In the genomic region with DNA sequence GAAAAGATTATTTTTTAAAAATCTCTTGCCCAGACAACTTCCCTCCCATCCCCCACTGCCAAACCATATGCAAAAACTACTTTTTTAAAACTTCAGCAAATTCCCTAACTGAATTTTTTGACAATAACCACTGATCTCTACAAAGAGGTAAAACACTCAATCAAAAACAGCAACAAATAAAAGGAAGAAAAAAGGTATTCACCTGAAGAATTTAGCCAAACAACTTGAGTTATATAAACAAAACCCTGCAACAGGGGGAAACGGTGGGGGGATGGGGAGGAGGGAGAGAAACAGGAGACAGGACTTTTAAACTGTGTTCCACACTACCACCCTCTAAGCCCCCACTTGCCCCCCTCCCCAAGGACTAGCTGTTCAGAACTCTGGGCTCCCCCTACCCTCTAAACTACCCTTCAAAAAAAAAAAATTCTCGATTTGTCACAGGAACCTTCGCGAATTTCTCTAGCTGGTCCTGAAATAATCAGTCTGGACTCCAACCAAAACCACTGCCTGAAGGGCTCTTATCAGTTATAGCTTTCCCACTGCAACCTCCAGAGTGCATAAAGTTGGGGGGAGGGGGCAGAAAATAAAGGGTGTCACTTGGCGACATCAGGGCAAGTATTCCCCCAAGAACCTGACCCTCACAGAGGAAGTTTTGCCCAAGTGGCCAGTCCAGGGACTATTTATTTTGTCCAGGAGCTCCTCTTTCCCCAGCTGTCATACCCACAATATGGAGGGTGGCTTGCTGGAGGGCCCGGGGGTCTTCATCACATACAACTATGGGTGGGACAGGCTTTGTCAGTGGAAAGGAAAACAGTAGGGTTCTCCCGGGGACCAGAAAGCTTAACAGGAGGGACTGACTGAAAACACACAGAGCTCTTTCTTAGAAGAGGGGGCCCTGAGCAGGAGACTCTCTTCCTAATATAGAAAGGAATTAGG, we compare ENCODE assay signal across 8 cellular contexts. TPM values are rescaled to one million over a fixed set of nuclear protein-coding genes. Genes with fewer than 3 reads are reported as not detected.
DNase-seq lines count a peak whose midpoint lies in the region; TF ChIP-seq lines count a peak whose summit lies in the region.

No MANE protein-coding gene starts in this region.

- H3K36me3 ChIP-seq in OCI-LY7 (ENCODE audit: insufficient read depth, low read length), result no peaks in the 10 kb centered on the region
- H3K36me3 ChIP-seq in endocrine pancreas (ENCODE audit: control insufficient read depth, insufficient read depth, low read length), result no peaks in the 10 kb centered on the region
- H3K36me3 ChIP-seq in muscle layer of colon (ENCODE audit: insufficient read depth, low read length), result no peaks in the 10 kb centered on the region

- H3K9me3 ChIP-seq in OCI-LY7 (ENCODE audit: low read length) (no peaks in the 10 kb centered on the region), endocrine pancreas (ENCODE audit: control insufficient read depth, low read length) (no peaks in the 10 kb centered on the region), muscle layer of colon (ENCODE audit: low read length) (no peaks in the 10 kb centered on the region)

- H3K9ac ChIP-seq in endocrine pancreas (ENCODE audit: control insufficient read depth, insufficient read depth, low read length), result peak overlapping the region; percentile 85
- H3K9ac ChIP-seq in muscle layer of colon (ENCODE audit: low read length), result peak overlapping the region; percentile 75

- no peak overlapping the region for H3K27ac Mint-ChIP-seq in glutamatergic neuron (ENCODE audit: unreplicated experiment)

- H3K27ac ChIP-seq in OCI-LY7 (ENCODE audit: low read depth, low read length, poor library complexity, severe bottlenecking) (peak overlapping the region; percentile 82), muscle layer of colon (ENCODE audit: low read depth, low read length) (peak overlapping the region; percentile 83)

- peaks cover 13% of the 10 kb centered on the region for H3K27me3 Mint-ChIP-seq in glutamatergic neuron (ENCODE audit: unreplicated experiment)

- H3K79me2 ChIP-seq in OCI-LY7 (ENCODE audit: insufficient read depth, low read depth, low read length), result peaks cover 60% of the 10 kb centered on the region

- H3K9me3 Mint-ChIP-seq in glutamatergic neuron (ENCODE audit: unreplicated experiment), result peaks cover 14% of the 10 kb centered on the region

- peak; percentile 62 for DNase-seq in NCI-H2107 treated with DMSO at 0.1 percent for 48 hours (lab: John Stamatoyannopoulos, UW; ENCODE audit: unreplicated experiment)
- no peak for DNase-seq in NCI-H2107 (lab: John Stamatoyannopoulos, UW)
- DNase-seq in OCI-LY7 (ENCODE audit: low spot score), result peak; percentile 21
- no peak for DNase-seq in DMS153 treated with DMSO at 0.1 percent for 48 hours (lab: John Stamatoyannopoulos, UW; ENCODE audit: unreplicated experiment)
- DNase-seq in glutamatergic neuron, result no peak
- no peak for DNase-seq in NOMO-1 treated with DMSO at 0.1 percent for 48 hours (lab: John Stamatoyannopoulos, UW; ENCODE audit: unreplicated experiment)

- peak overlapping the region; percentile 97 for H3K4me2 ChIP-seq in OCI-LY7 (ENCODE audit: low read length)

- H3K36me3 Mint-ChIP-seq in glutamatergic neuron (ENCODE audit: unreplicated experiment), result no peaks in the 10 kb centered on the region

- no peaks in the 10 kb centered on the region for H3K27me3 ChIP-seq in endocrine pancreas (ENCODE audit: control insufficient read depth, insufficient read depth, low read length)
- no peaks in the 10 kb centered on the region for H3K27me3 ChIP-seq in muscle layer of colon (ENCODE audit: control insufficient read depth in 1 of 2, insufficient read depth in 2 of 2, low read length in 2 of 2)

- peak overlapping the region; percentile 81 for H3K4me3 ChIP-seq in OCI-LY7 (ENCODE audit: low read depth, low read length, poor library complexity, severe bottlenecking)
- H3K4me3 ChIP-seq in endocrine pancreas (ENCODE audit: control insufficient read depth, insufficient read depth, low read length), result peak overlapping the region; percentile 98
- peak overlapping the region; percentile 73 to 94 for H3K4me3 ChIP-seq in muscle layer of colon (ENCODE audit: low read depth in 1 of 2, low read length in 2 of 2)

- peak overlapping the region; percentile 67; the same call in 1 of the 2 replicates for H2AFZ ChIP-seq in OCI-LY7 (ENCODE audit: low read length)

- no peaks in the 10 kb centered on the region for H3K9me2 ChIP-seq in OCI-LY7 (ENCODE audit: insufficient read depth, low read length)

- H3K4me1 ChIP-seq in OCI-LY7 (ENCODE audit: insufficient read depth, low read length, poor library complexity, severe bottlenecking) (peaks cover 26% of the 10 kb centered on the region), endocrine pancreas (ENCODE audit: control insufficient read depth, insufficient read depth, low read length) (peaks cover 7% of the 10 kb centered on the region), muscle layer of colon (ENCODE audit: insufficient read depth, low read length) (peaks cover 36% of the 10 kb centered on the region)

- intact Hi-C loops in OCI-LY7 (cut with micrococcal nuclease; ENCODE audit: unreplicated experiment), result loop anchor here (2.0 kb wide), 1 partner anchor 339 kb away; no protein-coding TSS in a partner anchor

- peaks cover 4% of the 10 kb centered on the region for H3K4me1 Mint-ChIP-seq in glutamatergic neuron (ENCODE audit: low read depth, unreplicated experiment)

- H4K20me1 ChIP-seq in OCI-LY7 (ENCODE audit: insufficient read depth, low read length), result peaks cover 7% of the 10 kb centered on the region; the same call in 1 of the 2 replicates

- H3K4me3 Mint-ChIP-seq in glutamatergic neuron (ENCODE audit: unreplicated experiment), result no peak overlapping the region

- POLR2A ChIA-PET in OCI-LY7 (lab: Charles Lee), result interaction anchor here (0.5 to 1.4 kb wide), 12 partner anchors 9 to 1243 kb away, joined by 3 to 14 read pairs (median 3); no protein-coding TSS in a partner anchor

- TF ChIP-seq CTCF in OCI-LY7 (conservative IDR thresholded peaks at IDR 0.05; ENCODE audit: low read length) (no peak; the same call in 1 of the 2 replicates), glutamatergic neuron (IDR thresholded peaks at IDR 0.05; ENCODE audit: partially characterized antibody, unreplicated experiment) (no peak)

- BruUV-seq in OCI-LY7 (replicated peaks; lab: Mats Ljungman, UMichigan), result no TSS peak

- CTCF ChIA-PET in OCI-LY7 (lab: Charles Lee; ENCODE audit: unreplicated experiment), result interaction anchor here (1.3 kb wide), 1 partner anchor 60 kb away, joined by 4 read pairs; no protein-coding TSS in a partner anchor

RNA-seq across cellular contexts. Expression of a gene that starts 1.4 kb away (rescaled TPM):
- 12.7 and 15.0 TPM in 2 replicates for total RNA-seq in OCI-LY7 (2014; rRNA removed; shearing (Covaris generic))
- 35.3 and 41.4 TPM in 2 replicates for total RNA-seq in OCI-LY7 (2022)
- total RNA-seq in glutamatergic neuron (ENCODE audit: unreplicated experiment), result 100 TPM

Comparison
In these comparisons a context has a peak if more than half of its experiments do, and no peak if none do; other contexts are left out.
1. DNase-seq: peak in NCI-H2107 treated with DMSO at 0.1 percent for 48 hours (single experiment) and OCI-LY7 (single experiment); none in NCI-H2107 (single experiment), DMS153 treated with DMSO at 0.1 percent for 48 hours (single experiment), glutamatergic neuron (single experiment) and NOMO-1 treated with DMSO at 0.1 percent for 48 hours (single experiment).
2. Peak in every context shown above with its lines, with median percentiles within 50 percentile points of each other: H3K4me3 ChIP-seq.